In genomic region chr17:12510535-12510934, GRCh38 we compare ENCODE assay signal across 26 cellular contexts.
A peak's percentile ranks its signal among the peaks of the same experiment; 100 is the strongest.
DNase-seq lines count a peak whose midpoint lies in the region; ATAC-seq, FAIRE-seq and TF ChIP-seq lines count a peak whose summit lies in the region.
"Had no signal": no experiment of that assay in that cellular context is flagged by ENCODE, and none has a peak within 500 bp of the region (broad histone marks: within the 10 kb centered on the region; RNA-seq: fewer than 3 reads in every experiment).

No MANE protein-coding gene starts in this region.

- H3K9me3 ChIP-seq in A549 (no peaks in the 10 kb centered on the region), mesenchymal stem cell (ENCODE audit: control insufficient read depth, low read length) (no peaks in the 10 kb centered on the region), right lobe of liver (no peaks in the 10 kb centered on the region)
- H3K9me3 ChIP-seq: BLaER1 treated with 17β-estradiol and CSF1 and Interleukin-3, amounts not matched to agents 10 nM and 100 nM; Peyer's patch; testis had no signal

- TF ChIP-seq RAD21 in A549 (conservative IDR thresholded peaks at IDR 0.05 in 1 of 2, IDR thresholded peaks at IDR 0.05 in 1 of 2): no peak

- no peak overlapping the region for H3K4ac ChIP-seq in mesenchymal stem cell (ENCODE audit: low read depth in 1 of 2, low read length in 2 of 2)

- no peak overlapping the region for H2BK15ac ChIP-seq in mesenchymal stem cell (ENCODE audit: low read depth, poor library complexity, severe bottlenecking)

- no peaks in the 10 kb centered on the region; the same call in 1 of the 2 replicates for H3K27me3 Mint-ChIP-seq in HFFc6 (ENCODE audit: insufficient read depth)
- no peaks in the 10 kb centered on the region for H3K27me3 Mint-ChIP-seq in activated T-helper 2 cell treated with anti-CD3 and anti-CD28 coated beads, Interferon-gamma antibody, Interleukin-2, Interleukin-4, amounts not matched to agents 10 μg/mL and 5 μg/mL and 100 μg/mL, durations not matched to agents 14 hours and 24 hours and 36 hours (ENCODE audit: low read depth)
- H3K27me3 Mint-ChIP-seq in stimulated activated naive B cell treated with anti-CD40 and anti-IgM and Interleukin-4, amounts not matched to agents 10 μg/mL and 1 μg/mL and 100 μg/mL, for 72 hours: no peaks in the 10 kb centered on the region
- H3K27me3 Mint-ChIP-seq: activated CD4-positive, alpha-beta T cell treated with anti-CD3 and anti-CD28 coated beads, Interleukin-2, amount 10 ng/mL, durations not matched to agents 7 days and 5 days; activated naive CD8-positive, alpha-beta T cell treated with anti-CD3 and anti-CD28 coated beads for 36 hours; dendritic cell treated with granulocyte-macrophage colony-stimulating factor and Interleukin-4, amounts not matched to agents 40 ng/mL and 50 ng/mL, for 4 days; T-helper 17 cell had no signal

- H3K27me3 ChIP-seq in mesenchymal stem cell (ENCODE audit: control insufficient read depth in 1 of 2, insufficient read depth in 1 of 2, low read length in 2 of 2): no peaks in the 10 kb centered on the region
- no peaks in the 10 kb centered on the region for H3K27me3 ChIP-seq in right lobe of liver
- H3K27me3 ChIP-seq: BLaER1 treated with 17β-estradiol and CSF1 and Interleukin-3, amounts not matched to agents 10 nM and 100 nM; hepatocyte; Peyer's patch; testis had no signal

- peak in 1 of 2 experiments; percentile 22 for DNase-seq in A549 (ENCODE audit: low read depth in 1 of 2, low spot score in 1 of 2)
- DNase-seq in HFFc6: peak; percentile 68
- DNase-seq in cardiac fibroblast (ENCODE audit: low read depth in 2 of 2): peak; percentile 2 to 62
- DNase-seq in mesenchymal stem cell: peak; percentile 65
- no peak for DNase-seq in right lobe of liver
- no peak for DNase-seq in activated T-helper 2 cell treated with anti-CD3 and anti-CD28 coated beads, Interferon-gamma antibody, Interleukin-2, Interleukin-4, amounts not matched to agents 10 μg/mL and 5 μg/mL and 100 μg/mL, durations not matched to agents 14 hours and 24 hours and 36 hours (ENCODE audit: low spot score)
- DNase-seq in stimulated activated naive B cell treated with anti-CD40 and anti-IgM and Interleukin-4, amounts not matched to agents 10 μg/mL and 1 μg/mL and 100 μg/mL, for 72 hours: no peak
- no peak for DNase-seq in GOT3 (lab: John Stamatoyannopoulos, UW)
- DNase-seq: activated CD4-positive, alpha-beta T cell treated with anti-CD3 and anti-CD28 coated beads, Interleukin-2, amount 10 ng/mL, durations not matched to agents 7 days and 5 days; activated naive CD8-positive, alpha-beta T cell treated with anti-CD3 and anti-CD28 coated beads for 36 hours; H7; NCI-H1436 treated with DMSO at 0.1 percent for 48 hours; NK-92 treated with Interleukin-12 subunit alpha and Interleukin-12 subunit beta, amount 100 ng/mL, for 24 hours; Peyer's patch; posterior cingulate gyrus; stimulated activated CD4-positive, alpha-beta T cell treated with anti-CD3 and anti-CD28 coated beads, Interleukin-2, amount 100 ng/mL, for 24 hours; T-helper 17 cell; testis; WERI-Rb-1 had no signal

- H3K36me3 Mint-ChIP-seq in HFFc6 (ENCODE audit: low read depth): peaks cover 5% of the 10 kb centered on the region
- H3K36me3 Mint-ChIP-seq in activated T-helper 2 cell treated with anti-CD3 and anti-CD28 coated beads, Interferon-gamma antibody, Interleukin-2, Interleukin-4, amounts not matched to agents 10 μg/mL and 5 μg/mL and 100 μg/mL, durations not matched to agents 14 hours and 24 hours and 36 hours (ENCODE audit: low read depth): no peaks in the 10 kb centered on the region
- H3K36me3 Mint-ChIP-seq in stimulated activated naive B cell treated with anti-CD40 and anti-IgM and Interleukin-4, amounts not matched to agents 10 μg/mL and 1 μg/mL and 100 μg/mL, for 72 hours: no peaks in the 10 kb centered on the region
- H3K36me3 Mint-ChIP-seq: activated naive CD8-positive, alpha-beta T cell treated with anti-CD3 and anti-CD28 coated beads for 36 hours; stimulated activated effector memory CD8-positive, alpha-beta T cell treated with anti-CD3 and anti-CD28 coated beads, Interleukin-12 subunit alpha, Interleukin-12 subunit beta, amount 100 ng/mL, for 72 hours had no signal

- no peak overlapping the region for H3K18ac ChIP-seq in mesenchymal stem cell (ENCODE audit: low read depth in 1 of 2, low read length in 2 of 2)

- H3K9ac ChIP-seq in mesenchymal stem cell (ENCODE audit: low read length): no peak overlapping the region
- H3K9ac ChIP-seq: BLaER1 treated with 17β-estradiol and CSF1 and Interleukin-3, amounts not matched to agents 10 nM and 100 nM had no signal

- H2BK120ac ChIP-seq in mesenchymal stem cell (ENCODE audit: low read depth, low read length): no peak overlapping the region

- CTCF ChIA-PET in A549 (lab: Yijun Ruan, JAX): interaction anchor here (0.9 to 4.8 kb wide), 3 partner anchors 11 to 157 kb away, joined by 3 to 17 read pairs (median 4); no protein-coding TSS in a partner anchor

- peak overlapping the region; percentile 54 for H3K4me3 Mint-ChIP-seq in HFFc6
- H3K4me3 Mint-ChIP-seq in activated T-helper 2 cell treated with anti-CD3 and anti-CD28 coated beads, Interferon-gamma antibody, Interleukin-2, Interleukin-4, amounts not matched to agents 10 μg/mL and 5 μg/mL and 100 μg/mL, durations not matched to agents 14 hours and 24 hours and 36 hours (ENCODE audit: low read depth): no peak overlapping the region
- no peak overlapping the region for H3K4me3 Mint-ChIP-seq in stimulated activated naive B cell treated with anti-CD40 and anti-IgM and Interleukin-4, amounts not matched to agents 10 μg/mL and 1 μg/mL and 100 μg/mL, for 72 hours
- H3K4me3 Mint-ChIP-seq: activated CD4-positive, alpha-beta T cell treated with anti-CD3 and anti-CD28 coated beads, Interleukin-2, amount 10 ng/mL, durations not matched to agents 7 days and 5 days; activated naive CD8-positive, alpha-beta T cell treated with anti-CD3 and anti-CD28 coated beads for 36 hours; dendritic cell treated with granulocyte-macrophage colony-stimulating factor and Interleukin-4, amounts not matched to agents 40 ng/mL and 50 ng/mL, for 4 days; stimulated activated effector memory CD8-positive, alpha-beta T cell treated with anti-CD3 and anti-CD28 coated beads, Interleukin-12 subunit alpha, Interleukin-12 subunit beta, amount 100 ng/mL, for 72 hours; T-helper 17 cell had no signal

- H3K4me3 ChIP-seq in A549: no peak overlapping the region
- no peak overlapping the region for H3K4me3 ChIP-seq in cardiac fibroblast (replicated peaks in 1 of 2; ENCODE audit: low read depth in 2 of 2, low read length in 2 of 2)
- no peak overlapping the region for H3K4me3 ChIP-seq in mesenchymal stem cell (ENCODE audit: insufficient read depth in 1 of 2, low read depth in 1 of 2, low read length in 2 of 2)
- H3K4me3 ChIP-seq in right lobe of liver: no peak overlapping the region
- H3K4me3 ChIP-seq: BLaER1 treated with 17β-estradiol and CSF1 and Interleukin-3, amounts not matched to agents 10 nM and 100 nM; hepatocyte; Peyer's patch; testis had no signal

- WGBS in A549 (ENCODE audit: missing lambda C conversion rate): 25% methylated on average over 3 of the region's 3 CpGs
- 30% methylated on average over 2 of the region's 3 CpGs for WGBS in mesenchymal stem cell
- WGBS in right lobe of liver (ENCODE audit: insufficient coverage, low coverage, low lambda C conversion rate, missing lambda C conversion rate): 46% methylated on average over 3 of the region's 3 CpGs

- POLR2A ChIA-PET in A549 (lab: Yijun Ruan, JAX): no interaction called here

- H3K4me1 ChIP-seq in A549 (peaks cover 32% of the 10 kb centered on the region), mesenchymal stem cell (ENCODE audit: control insufficient read depth, insufficient read depth, low read depth, low read length) (peaks cover 4% of the 10 kb centered on the region), right lobe of liver (no peaks in the 10 kb centered on the region)
- H3K4me1 ChIP-seq: BLaER1 treated with 17β-estradiol and CSF1 and Interleukin-3, amounts not matched to agents 10 nM and 100 nM; Peyer's patch; testis had no signal

- no peak overlapping the region for H2BK5ac ChIP-seq in mesenchymal stem cell (ENCODE audit: low read depth, low read length, poor library complexity, severe bottlenecking)

- no peak overlapping the region for H4K8ac ChIP-seq in mesenchymal stem cell (ENCODE audit: low read length)

- no peak for TF ChIP-seq EP300 in A549 (IDR thresholded peaks at IDR 0.05)

- H3K79me1 ChIP-seq in mesenchymal stem cell (replicated peaks; ENCODE audit: low read length, poor library complexity, severe bottlenecking): no peaks in the 10 kb centered on the region

- no peak for FAIRE-seq in A549 (lab: Jason Lieb, UNC)
- FAIRE-seq: endometrium, islet of Langerhans had no signal

- no peak for TF ChIP-seq POLR2A in A549 (IDR thresholded peaks at IDR 0.05; ENCODE audit: low read length)
- no peak for TF ChIP-seq POLR2A in right lobe of liver (IDR thresholded peaks at IDR 0.05)

- H2AK5ac ChIP-seq in mesenchymal stem cell (ENCODE audit: low read length, severe bottlenecking): no peak overlapping the region

- no peak overlapping the region for H3K14ac ChIP-seq in mesenchymal stem cell (ENCODE audit: low read length in 2 of 2)

- intact Hi-C loops in right lobe of liver (cut with DNase I): no loop called here
- intact Hi-C loops in activated T-helper 2 cell treated with anti-CD3 and anti-CD28 coated beads, Interferon-gamma antibody, Interleukin-2, Interleukin-4, amounts not matched to agents 10 μg/mL and 5 μg/mL and 100 μg/mL, durations not matched to agents 14 hours and 24 hours and 36 hours (cut with micrococcal nuclease): no loop called here

- no peak overlapping the region for H2AFZ ChIP-seq in mesenchymal stem cell (ENCODE audit: low read depth, low read length)
- H2AFZ ChIP-seq: hepatocyte had no signal

- H3K27ac ChIP-seq in A549 (peak overlapping the region; percentile 50 to 68), mesenchymal stem cell (ENCODE audit: low read length, poor library complexity, severe bottlenecking) (peak overlapping the region; percentile 10), right lobe of liver (no peak overlapping the region)
- H3K27ac ChIP-seq: 22Rv1; BLaER1 treated with 17β-estradiol and CSF1 and Interleukin-3, amounts not matched to agents 10 nM and 100 nM; hepatocyte; Peyer's patch; testis; WERI-Rb-1 had no signal

- no peaks in the 10 kb centered on the region for H3K36me3 ChIP-seq in mesenchymal stem cell (ENCODE audit: control insufficient read depth in 1 of 2, insufficient read depth in 2 of 2, low read depth in 1 of 2, low read length in 2 of 2)
- no peaks in the 10 kb centered on the region for H3K36me3 ChIP-seq in right lobe of liver
- H3K36me3 ChIP-seq: BLaER1 treated with 17β-estradiol and CSF1 and Interleukin-3, amounts not matched to agents 10 nM and 100 nM; Peyer's patch; WERI-Rb-1 had no signal

- H3K27ac Mint-ChIP-seq in HFFc6: peak overlapping the region; percentile 57
- no peak overlapping the region for H3K27ac Mint-ChIP-seq in activated T-helper 2 cell treated with anti-CD3 and anti-CD28 coated beads, Interferon-gamma antibody, Interleukin-2, Interleukin-4, amounts not matched to agents 10 μg/mL and 5 μg/mL and 100 μg/mL, durations not matched to agents 14 hours and 24 hours and 36 hours
- no peak overlapping the region for H3K27ac Mint-ChIP-seq in stimulated activated naive B cell treated with anti-CD40 and anti-IgM and Interleukin-4, amounts not matched to agents 10 μg/mL and 1 μg/mL and 100 μg/mL, for 72 hours
- H3K27ac Mint-ChIP-seq: activated CD4-positive, alpha-beta T cell treated with anti-CD3 and anti-CD28 coated beads, Interleukin-2, amount 10 ng/mL, durations not matched to agents 7 days and 5 days; activated naive CD8-positive, alpha-beta T cell treated with anti-CD3 and anti-CD28 coated beads for 36 hours; dendritic cell treated with granulocyte-macrophage colony-stimulating factor and Interleukin-4, amounts not matched to agents 40 ng/mL and 50 ng/mL, for 4 days; stimulated activated effector memory CD8-positive, alpha-beta T cell treated with anti-CD3 and anti-CD28 coated beads, Interleukin-12 subunit alpha, Interleukin-12 subunit beta, amount 100 ng/mL, for 72 hours; T-helper 17 cell had no signal

- no peaks in the 10 kb centered on the region for H3K9me3 Mint-ChIP-seq in HFFc6
- H3K9me3 Mint-ChIP-seq in activated T-helper 2 cell treated with anti-CD3 and anti-CD28 coated beads, Interferon-gamma antibody, Interleukin-2, Interleukin-4, amounts not matched to agents 10 μg/mL and 5 μg/mL and 100 μg/mL, durations not matched to agents 14 hours and 24 hours and 36 hours: peaks cover 40% of the 10 kb centered on the region
- peaks cover 0 to 4% of the 10 kb centered on the region in 2 donors for H3K9me3 Mint-ChIP-seq in stimulated activated naive B cell treated with anti-CD40 and anti-IgM and Interleukin-4, amounts not matched to agents 10 μg/mL and 1 μg/mL and 100 μg/mL, for 72 hours
- H3K9me3 Mint-ChIP-seq: stimulated activated effector memory CD8-positive, alpha-beta T cell treated with anti-CD3 and anti-CD28 coated beads, Interleukin-12 subunit alpha, Interleukin-12 subunit beta, amount 100 ng/mL, for 72 hours had no signal

- no peak overlapping the region for H3K23ac ChIP-seq in mesenchymal stem cell (ENCODE audit: low read length in 2 of 2)

- peaks cover 65% of the 10 kb centered on the region for H3K4me1 Mint-ChIP-seq in HFFc6 (ENCODE audit: low read depth)
- H3K4me1 Mint-ChIP-seq in activated T-helper 2 cell treated with anti-CD3 and anti-CD28 coated beads, Interferon-gamma antibody, Interleukin-2, Interleukin-4, amounts not matched to agents 10 μg/mL and 5 μg/mL and 100 μg/mL, durations not matched to agents 14 hours and 24 hours and 36 hours (ENCODE audit: low read depth): no peaks in the 10 kb centered on the region
- no peaks in the 10 kb centered on the region for H3K4me1 Mint-ChIP-seq in stimulated activated naive B cell treated with anti-CD40 and anti-IgM and Interleukin-4, amounts not matched to agents 10 μg/mL and 1 μg/mL and 100 μg/mL, for 72 hours
- H3K4me1 Mint-ChIP-seq: activated CD4-positive, alpha-beta T cell treated with anti-CD3 and anti-CD28 coated beads, Interleukin-2, amount 10 ng/mL, durations not matched to agents 7 days and 5 days; activated naive CD8-positive, alpha-beta T cell treated with anti-CD3 and anti-CD28 coated beads for 36 hours; stimulated activated effector memory CD8-positive, alpha-beta T cell treated with anti-CD3 and anti-CD28 coated beads, Interleukin-12 subunit alpha, Interleukin-12 subunit beta, amount 100 ng/mL, for 72 hours; T-helper 17 cell had no signal

- H3K4me2 ChIP-seq in A549 (peak overlapping the region; percentile 32), mesenchymal stem cell (ENCODE audit: low read length, poor library complexity, severe bottlenecking) (no peak overlapping the region)
- H3K4me2 ChIP-seq: BLaER1 treated with 17β-estradiol and CSF1 and Interleukin-3, amounts not matched to agents 10 nM and 100 nM; hepatocyte had no signal

- TF ChIP-seq CTCF in A549 (IDR thresholded peaks at IDR 0.05): no peak
- TF ChIP-seq CTCF in HFFc6 (IDR thresholded peaks at IDR 0.05): no peak
- no peak for TF ChIP-seq CTCF in cardiac fibroblast (IDR thresholded peaks at IDR 0.05; ENCODE audit: low read depth, low read length)
- no peak for TF ChIP-seq CTCF in right lobe of liver (IDR thresholded peaks at IDR 0.05)

- no peak overlapping the region for H4K91ac ChIP-seq in mesenchymal stem cell (ENCODE audit: low read length)

- ATAC-seq in A549: peak; percentile 39 to 78; a peak in 3 of 6 replicates
- ATAC-seq in right lobe of liver: no peak
- no peak for ATAC-seq in stimulated activated naive B cell treated with anti-CD40 and anti-IgM and Interleukin-4, amounts not matched to agents 10 μg/mL and 1 μg/mL and 100 μg/mL, for 72 hours (replicated peaks)
- ATAC-seq: stimulated activated effector memory CD8-positive, alpha-beta T cell treated with anti-CD3 and anti-CD28 coated beads, Interleukin-12 subunit alpha, Interleukin-12 subunit beta, amount 100 ng/mL, for 72 hours; T-helper 17 cell had no signal

- H2BK12ac ChIP-seq in mesenchymal stem cell (ENCODE audit: low read length in 2 of 2): no peak overlapping the region

Comparison
In these comparisons a context has a peak if more than half of its experiments do, and no peak if none do; other contexts are left out.
1. ATAC-seq: peak in A549 (2 of 2); none in right lobe of liver (0 of 4) and stimulated activated naive B cell treated with anti-CD40 and anti-IgM and Interleukin-4, amounts not matched to agents 10 μg/mL and 1 μg/mL and 100 μg/mL, for 72 hours (0 of 2).
2. DNase-seq: peak in HFFc6 (single experiment), cardiac fibroblast (2 of 2) and mesenchymal stem cell (single experiment); none in right lobe of liver (0 of 3), activated T-helper 2 cell treated with anti-CD3 and anti-CD28 coated beads, Interferon-gamma antibody, Interleukin-2, Interleukin-4, amounts not matched to agents 10 μg/mL and 5 μg/mL and 100 μg/mL, durations not matched to agents 14 hours and 24 hours and 36 hours (single experiment), stimulated activated naive B cell treated with anti-CD40 and anti-IgM and Interleukin-4, amounts not matched to agents 10 μg/mL and 1 μg/mL and 100 μg/mL, for 72 hours (single experiment) and GOT3 (single experiment).
3. H3K27ac ChIP-seq: peak in A549 (2 of 2) and mesenchymal stem cell (single experiment); none in right lobe of liver (0 of 3).